In the genomic region with DNA sequence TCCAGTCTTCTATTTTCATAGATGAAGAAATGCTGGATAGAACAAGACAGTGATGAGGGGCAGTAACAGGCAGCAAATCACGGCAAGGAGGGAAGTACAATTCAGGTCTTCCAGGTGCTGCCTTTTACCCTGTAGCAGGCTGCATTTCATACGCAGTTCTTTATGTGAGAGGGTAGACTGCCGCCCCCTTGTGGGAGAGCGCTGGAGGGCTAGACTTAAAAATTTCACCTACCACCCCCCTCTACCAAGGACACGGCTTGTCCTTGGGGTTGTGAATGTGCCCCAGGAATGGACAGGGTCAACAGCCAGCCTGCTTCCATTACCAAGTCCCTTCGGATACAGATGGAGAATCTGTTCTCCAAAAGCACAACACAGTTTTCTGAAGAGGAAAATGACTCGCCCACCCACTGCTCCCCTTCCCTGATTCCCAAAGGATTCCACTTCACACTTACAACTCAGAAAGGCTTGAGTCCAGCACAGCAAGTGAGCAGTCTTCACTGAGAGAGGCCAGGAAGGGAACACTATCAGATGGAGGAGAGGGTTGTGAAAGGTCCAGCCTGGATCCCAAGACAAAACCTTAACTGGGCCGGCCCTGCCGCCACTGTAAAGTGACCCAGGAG, we compare ENCODE assay signal across 8 cellular contexts. TPM values are rescaled to one million over a fixed set of nuclear protein-coding genes. Genes with fewer than 3 reads are reported as not detected.
DNase-seq lines count a peak whose midpoint lies in the region; ATAC-seq and TF ChIP-seq lines count a peak whose summit lies in the region.

No MANE protein-coding gene starts in this region.

- H3K4me1 Mint-ChIP-seq in activated CD4-positive, alpha-beta T cell treated with anti-CD3 and anti-CD28 coated beads for 36 hours, result peaks cover 48% of the 10 kb centered on the region
- H3K4me1 Mint-ChIP-seq in progenitor cell of endocrine pancreas (ENCODE audit: low read depth), result peaks cover 37% of the 10 kb centered on the region

- H3K27ac Mint-ChIP-seq in activated CD4-positive, alpha-beta T cell treated with anti-CD3 and anti-CD28 coated beads for 36 hours, result peak overlapping the region; percentile 72
- H3K27ac Mint-ChIP-seq in progenitor cell of endocrine pancreas, result no peak overlapping the region

- no peaks in the 10 kb centered on the region for H3K9me3 Mint-ChIP-seq in activated CD4-positive, alpha-beta T cell treated with anti-CD3 and anti-CD28 coated beads for 36 hours (ENCODE audit: low read depth)
- H3K9me3 Mint-ChIP-seq in progenitor cell of endocrine pancreas (ENCODE audit: low read depth), result no peaks in the 10 kb centered on the region

- H3K4me3 Mint-ChIP-seq in activated CD4-positive, alpha-beta T cell treated with anti-CD3 and anti-CD28 coated beads for 36 hours, result no peak overlapping the region
- H3K4me3 Mint-ChIP-seq in progenitor cell of endocrine pancreas (ENCODE audit: low read depth), result no peak overlapping the region

- H3K36me3 Mint-ChIP-seq in activated CD4-positive, alpha-beta T cell treated with anti-CD3 and anti-CD28 coated beads for 36 hours (ENCODE audit: low read depth), result peaks cover 64% of the 10 kb centered on the region
- peaks cover 62% of the 10 kb centered on the region for H3K36me3 Mint-ChIP-seq in progenitor cell of endocrine pancreas (ENCODE audit: insufficient read depth)

- no peak overlapping the region for H3K27ac ChIP-seq in C4-2B

- POLR2A ChIA-PET in activated CD4-positive, alpha-beta T cell treated with anti-CD3 and anti-CD28 coated beads for 36 hours (lab: Charles Lee), result interaction anchor here (0.5 to 1.2 kb wide), 3 partner anchors 86 to 213 kb away, joined by 3 to 4 read pairs (median 3); no protein-coding TSS in a partner anchor

- peak; percentile 43 for ATAC-seq in HG02759 (IDR thresholded peaks at IDR 0.05; ENCODE audit: unreplicated experiment)
- peak; percentile 76 for ATAC-seq in activated CD4-positive, alpha-beta T cell treated with anti-CD3 and anti-CD28 coated beads for 36 hours
- ATAC-seq in GM18907 (IDR thresholded peaks at IDR 0.05; ENCODE audit: unreplicated experiment), result no peak
- ATAC-seq in GM21526 (IDR thresholded peaks at IDR 0.05; ENCODE audit: low FRiP score, unreplicated experiment), result no peak

- no peaks in the 10 kb centered on the region for H3K27me3 Mint-ChIP-seq in activated CD4-positive, alpha-beta T cell treated with anti-CD3 and anti-CD28 coated beads for 36 hours
- no peaks in the 10 kb centered on the region for H3K27me3 Mint-ChIP-seq in progenitor cell of endocrine pancreas

- DNase-seq in activated CD4-positive, alpha-beta T cell treated with anti-CD3 and anti-CD28 coated beads for 36 hours, result peak; percentile 81
- DNase-seq in effector CD4-positive, alpha-beta T cell, result peak; percentile 51
- DNase-seq in progenitor cell of endocrine pancreas (ENCODE audit: low spot score, unreplicated experiment) (peak; percentile 28), LoVo (ENCODE audit: low spot score) (no peak)

- TF ChIP-seq CTCF in C4-2B (conservative IDR thresholded peaks at IDR 0.05), result peak; percentile 76
- peak; percentile 71 for TF ChIP-seq CTCF in progenitor cell of endocrine pancreas (IDR thresholded peaks at IDR 0.05; ENCODE audit: unreplicated experiment)

- intact Hi-C loops in activated CD4-positive, alpha-beta T cell treated with anti-CD3 and anti-CD28 coated beads for 36 hours (cut with DNase I, micrococcal nuclease), result loop anchor here in 1 of 2 experiments (2.0 kb wide), 1 partner anchor 219 kb away; no protein-coding TSS in a partner anchor

- CTCF ChIA-PET in activated CD4-positive, alpha-beta T cell treated with anti-CD3 and anti-CD28 coated beads for 36 hours (lab: Charles Lee), result interaction anchor here (0.6 to 2.6 kb wide), 11 partner anchors 10 to 468 kb away, joined by 3 to 16 read pairs (median 5); no protein-coding TSS in a partner anchor

RNA-seq across cellular contexts. Expression of a gene that starts 7.4 kb away (rescaled TPM):
- total RNA-seq in activated CD4-positive, alpha-beta T cell treated with anti-CD3 and anti-CD28 coated beads for 36 hours, result 10 to 100 TPM; 42.5 to 53.6 TPM
- total RNA-seq in progenitor cell of endocrine pancreas, result 91.2 and 93.6 TPM in 2 replicates

RNA-seq across cellular contexts. Expression of a gene that starts 7.6 kb away (rescaled TPM):
- total RNA-seq in activated CD4-positive, alpha-beta T cell treated with anti-CD3 and anti-CD28 coated beads for 36 hours, result 100 to 1,000 TPM; 292 to 301 TPM
- 212 and 214 TPM in 2 replicates for total RNA-seq in progenitor cell of endocrine pancreas

RNA-seq across cellular contexts. Expression of a gene that starts 14.1 kb away (rescaled TPM):
- total RNA-seq in activated CD4-positive, alpha-beta T cell treated with anti-CD3 and anti-CD28 coated beads for 36 hours, result 1 to 10 TPM; 1.2 to 1.5 TPM
- 3.1 and 3.9 TPM in 2 replicates for total RNA-seq in progenitor cell of endocrine pancreas

RNA-seq across cellular contexts. Expression of a gene that starts 32.1 kb away (rescaled TPM):
- 1 to 10 TPM; 4.7 to 7.6 TPM for total RNA-seq in activated CD4-positive, alpha-beta T cell treated with anti-CD3 and anti-CD28 coated beads for 36 hours
- 0.55 and 0.69 TPM in 2 replicates for total RNA-seq in progenitor cell of endocrine pancreas

Comparison
In these comparisons a context has a peak if more than half of its experiments do, and no peak if none do; other contexts are left out.
1. ATAC-seq: peak in HG02759 (single experiment) and activated CD4-positive, alpha-beta T cell treated with anti-CD3 and anti-CD28 coated beads for 36 hours (single experiment); none in GM18907 (single experiment) and GM21526 (single experiment).